In genomic region chr17:40598021-40598927, GRCh38 we compare ENCODE assay signal across 9 cellular contexts. TPM values are rescaled to one million over a fixed set of nuclear protein-coding genes. Genes with fewer than 3 reads are reported as not detected.
DNase-seq lines count a peak whose midpoint lies in the region; ATAC-seq and TF ChIP-seq lines count a peak whose summit lies in the region.
"Had no signal": no experiment of that assay in that cellular context is flagged by ENCODE, and none has a peak within 500 bp of the region (broad histone marks: within the 10 kb centered on the region; RNA-seq: fewer than 3 reads in every experiment).

No MANE protein-coding gene starts in this region.

- no peaks in the 10 kb centered on the region for H3K4me1 ChIP-seq in skeletal muscle tissue (ENCODE audit: control insufficient read depth in 3 of 3, insufficient read depth in 3 of 3, low read length in 3 of 3)
- peaks cover 0 to 21% (median 4%) of the 10 kb centered on the region in 4 donors for H3K4me1 ChIP-seq in transverse colon

- CTCF ChIA-PET in activated naive CD4-positive, alpha-beta T cell treated with anti-CD3 and anti-CD28 coated beads for 36 hours (lab: Charles Lee) = interaction anchor here (1.1 to 4.2 kb wide), 4 partner anchors 17 to 45 kb away, joined by 3 to 25 read pairs (median 14); partner anchors contain the start of gene CCR7

- intact Hi-C loops in activated naive CD4-positive, alpha-beta T cell treated with anti-CD3 and anti-CD28 coated beads for 36 hours (cut with micrococcal nuclease) = loop anchor here (1.0 to 2.0 kb wide), 2 partner anchors 33 to 55 kb away; partner anchors contain the start of gene CCR7
- intact Hi-C loops in transverse colon (cut with DNase I; ENCODE audit: low total_unique reads) = no loop called here

- H3K9ac ChIP-seq in skeletal muscle tissue (ENCODE audit: low read depth in 1 of 3, low read length in 3 of 3) = no peak overlapping the region

- no peaks in the 10 kb centered on the region for H3K27me3 Mint-ChIP-seq in activated naive CD4-positive, alpha-beta T cell treated with anti-CD3 and anti-CD28 coated beads for 36 hours (ENCODE audit: low read depth)

- H3K36me3 ChIP-seq in skeletal muscle tissue (ENCODE audit: control insufficient read depth in 3 of 3, insufficient read depth in 3 of 3, low read length in 3 of 3) = no peaks in the 10 kb centered on the region
- no peaks in the 10 kb centered on the region for H3K36me3 ChIP-seq in transverse colon

- no peak for TF ChIP-seq POLR2A in transverse colon (IDR thresholded peaks at IDR 0.05)
- no peak for TF ChIP-seq POLR2A in GM18505 (IDR thresholded peaks at IDR 0.05; ENCODE audit: borderline replicate concordance, extremely low read depth, insufficient read depth, insufficient read length)

- H3K27ac ChIP-seq in skeletal muscle tissue (ENCODE audit: low read depth, low read length) (peak overlapping the region; percentile 75), transverse colon (peak overlapping the region; percentile 44 to 69 (median 63))

- WGBS in transverse colon (ENCODE audit: low coverage in 1 of 2), 2 donors = 53 to 71% methylated on average over 6 to 16 of the region's 16 CpGs

- H3K4me3 ChIP-seq in skeletal muscle tissue (ENCODE audit: low read length in 3 of 3) (no peak overlapping the region), transverse colon (no peak overlapping the region)

- peaks cover 5% of the 10 kb centered on the region for H3K9me3 Mint-ChIP-seq in activated naive CD4-positive, alpha-beta T cell treated with anti-CD3 and anti-CD28 coated beads for 36 hours

- peak in 3 of 5 experiments; percentile 42 to 91 (median 83) for DNase-seq in T-helper 2 cell
- peak; percentile 90 for DNase-seq in activated naive CD4-positive, alpha-beta T cell treated with anti-CD3 and anti-CD28 coated beads for 36 hours
- no peak for DNase-seq in transverse colon
- no peak for DNase-seq in iPS-NIHi11 (ENCODE audit: low spot score)
- DNase-seq: NCI-H2029 treated with DMSO at 0.1 percent for 48 hours had no signal

- no peak for TF ChIP-seq CTCF in transverse colon (IDR thresholded peaks at IDR 0.05)

- in situ Hi-C loops in transverse colon (cut with MboI; ENCODE audit: low pct_ligation_motif_present in 1 of 4, low pct_unique_long_range_greater_than_20kb in 1 of 4, low sequenced_read_pairs in 3 of 4) = no loop called here

- TF ChIP-seq EP300 in transverse colon (IDR thresholded peaks at IDR 0.05; ENCODE audit: low read depth) = no peak

- ATAC-seq in HG03571 (IDR thresholded peaks at IDR 0.05; ENCODE audit: unreplicated experiment) (no peak), GM18505 (IDR thresholded peaks at IDR 0.05; ENCODE audit: unreplicated experiment) (no peak)

- peak overlapping the region; percentile 67 for H3K4me3 Mint-ChIP-seq in activated naive CD4-positive, alpha-beta T cell treated with anti-CD3 and anti-CD28 coated beads for 36 hours

- peaks cover 11% of the 10 kb centered on the region for H3K36me3 Mint-ChIP-seq in activated naive CD4-positive, alpha-beta T cell treated with anti-CD3 and anti-CD28 coated beads for 36 hours (ENCODE audit: low read depth)

- H3K9me3 ChIP-seq in skeletal muscle tissue (ENCODE audit: control insufficient read depth in 3 of 3, low read length in 3 of 3) (no peaks in the 10 kb centered on the region), transverse colon (no peaks in the 10 kb centered on the region)

- H3K4me1 Mint-ChIP-seq in activated naive CD4-positive, alpha-beta T cell treated with anti-CD3 and anti-CD28 coated beads for 36 hours (ENCODE audit: low read depth) = peaks cover 90% of the 10 kb centered on the region

- H3K27ac Mint-ChIP-seq in activated naive CD4-positive, alpha-beta T cell treated with anti-CD3 and anti-CD28 coated beads for 36 hours = peak overlapping the region; percentile 98

- no peaks in the 10 kb centered on the region for H3K27me3 ChIP-seq in skeletal muscle tissue (ENCODE audit: control insufficient read depth in 3 of 3, insufficient read depth in 3 of 3, low read length in 3 of 3)
- H3K27me3 ChIP-seq in transverse colon = no peaks in the 10 kb centered on the region

RNA-seq across cellular contexts. Expression of gene CCR7, which starts 33.0 kb away (rescaled TPM):
- 100 to 1,000 TPM; 150 to 156 TPM for total RNA-seq in activated naive CD4-positive, alpha-beta T cell treated with anti-CD3 and anti-CD28 coated beads for 36 hours
- total RNA-seq in skeletal muscle tissue (1.0 TPM), transverse colon (1 to 10 TPM in 2 of 4 donors, under 1 TPM in 1, not detected in 1; 0.14 to 5.4 (median 4.9) TPM)
- total RNA-seq: myocyte had no signal

RNA-seq across cellular contexts. Expression of gene SMARCE1, which starts 49.3 kb away (rescaled TPM):
- total RNA-seq in activated naive CD4-positive, alpha-beta T cell treated with anti-CD3 and anti-CD28 coated beads for 36 hours = 100 to 1,000 TPM; 102 to 112 TPM
- 66.3 TPM for total RNA-seq in skeletal muscle tissue
- 10 to 100 TPM; 43.0 to 87.2 (median 61.6) TPM for total RNA-seq in transverse colon

Comparison
In these comparisons a context has a peak if more than half of its experiments do, and no peak if none do; other contexts are left out.
1. DNase-seq: peak in T-helper 2 cell (3 of 5) and activated naive CD4-positive, alpha-beta T cell treated with anti-CD3 and anti-CD28 coated beads for 36 hours (single experiment); none in transverse colon (single experiment) and iPS-NIHi11 (single experiment).
2. RNA of gene CCR7, which starts 33.0 kb away (total RNA-seq): 150 to 156 TPM in activated naive CD4-positive, alpha-beta T cell treated with anti-CD3 and anti-CD28 coated beads for 36 hours; 0.14 to 5.4 TPM in transverse colon and 1.0 TPM in skeletal muscle tissue (single experiment); every median in the first group is over 10 times any median in the second.